Comparison of ENCODE assay signal across 8 cellular contexts in genomic region chr10:92590623-92591549, GRCh38. TPM values are rescaled to one million over a fixed set of nuclear protein-coding genes. Genes with fewer than 3 reads are reported as not detected.
A peak's percentile ranks its signal among the peaks of the same experiment; 100 is the strongest.
DNase-seq lines count a peak whose midpoint lies in the region; ATAC-seq and TF ChIP-seq lines count a peak whose summit lies in the region.

No MANE protein-coding gene starts in this region.

- H3K9me3 Mint-ChIP-seq in T-helper 1 cell treated with Interleukin-12 subunit alpha and Interleukin-12 subunit beta and Interleukin-4 antibody, amounts not matched to agents 30 μg/mL and 1 μg/mL, for 36 hours = no peaks in the 10 kb centered on the region
- H3K9me3 Mint-ChIP-seq in nephron = no peaks in the 10 kb centered on the region

- TF ChIP-seq CTCF in WI38 (IDR thresholded peaks at IDR 0.05; ENCODE audit: low read depth, low read length) = no peak
- TF ChIP-seq CTCF in fibroblast of mammary gland (conservative IDR thresholded peaks at IDR 0.05; ENCODE audit: control insufficient read depth, insufficient read depth, low read depth, low read length) = peak; percentile 58
- peak in 2 of 3 experiments; percentile 12 to 38 for TF ChIP-seq CTCF in nephron (IDR thresholded peaks at IDR 0.05; ENCODE audit: unreplicated experiment in 3 of 3)

- peak overlapping the region; percentile 98 for H3K27ac Mint-ChIP-seq in T-helper 1 cell treated with Interleukin-12 subunit alpha and Interleukin-12 subunit beta and Interleukin-4 antibody, amounts not matched to agents 30 μg/mL and 1 μg/mL, for 36 hours
- H3K27ac Mint-ChIP-seq in nephron = peak overlapping the region; percentile 97 to 99 (median 99)

- H3K36me3 ChIP-seq in MG63 = no peaks in the 10 kb centered on the region

- DNase-seq in T-helper 1 cell (no peak), MG63 (peak; percentile 53), fibroblast of mammary gland (ENCODE audit: low read depth) (peak; percentile 67), NCI-H774 (lab: John Stamatoyannopoulos, UW) (no peak)

- H3K36me3 Mint-ChIP-seq in T-helper 1 cell treated with Interleukin-12 subunit alpha and Interleukin-12 subunit beta and Interleukin-4 antibody, amounts not matched to agents 30 μg/mL and 1 μg/mL, for 36 hours (ENCODE audit: low read depth) = peaks cover 4% of the 10 kb centered on the region
- no peaks in the 10 kb centered on the region for H3K36me3 Mint-ChIP-seq in nephron (ENCODE audit: low read depth)

- H3K4me3 ChIP-seq in MG63 = peak overlapping the region; percentile 88
- H3K4me3 ChIP-seq in WI38 (ENCODE audit: low read depth, low read length) = peak overlapping the region; percentile 77
- peak overlapping the region; percentile 94 for H3K4me3 ChIP-seq in fibroblast of mammary gland (ENCODE audit: control insufficient read depth, low read depth, low read length)

- no peaks in the 10 kb centered on the region for H3K27me3 Mint-ChIP-seq in T-helper 1 cell treated with Interleukin-12 subunit alpha and Interleukin-12 subunit beta and Interleukin-4 antibody, amounts not matched to agents 30 μg/mL and 1 μg/mL, for 36 hours (ENCODE audit: low read depth)
- H3K27me3 Mint-ChIP-seq in nephron (ENCODE audit: low read depth) = no peaks in the 10 kb centered on the region

- peak overlapping the region; percentile 84 for H3K4me3 Mint-ChIP-seq in T-helper 1 cell treated with Interleukin-12 subunit alpha and Interleukin-12 subunit beta and Interleukin-4 antibody, amounts not matched to agents 30 μg/mL and 1 μg/mL, for 36 hours
- peak overlapping the region; percentile 92 to 97 (median 94) for H3K4me3 Mint-ChIP-seq in nephron

- no peaks in the 10 kb centered on the region for H3K9me3 ChIP-seq in MG63

- no peaks in the 10 kb centered on the region for H3K27me3 ChIP-seq in MG63

- peaks cover 32% of the 10 kb centered on the region for H3K4me1 Mint-ChIP-seq in T-helper 1 cell treated with Interleukin-12 subunit alpha and Interleukin-12 subunit beta and Interleukin-4 antibody, amounts not matched to agents 30 μg/mL and 1 μg/mL, for 36 hours (ENCODE audit: low read depth)
- H3K4me1 Mint-ChIP-seq in nephron = peaks cover 35% of the 10 kb centered on the region

- ATAC-seq in GM21786 (IDR thresholded peaks at IDR 0.05; ENCODE audit: unreplicated experiment) = peak; percentile 4

RNA-seq across cellular contexts. Expression of gene KIF11, which starts 2.0 kb away (rescaled TPM):
- 19.5 and 26.3 TPM in 2 replicates for total RNA-seq in MG63 (2014; rRNA removed; shearing (Covaris generic); ENCODE audit: low replicate concordance)

RNA-seq across cellular contexts. Expression of gene IDE, which starts 17.0 kb away (rescaled TPM):
- total RNA-seq in MG63 (2014; rRNA removed; shearing (Covaris generic); ENCODE audit: low replicate concordance) = 27.1 and 30.4 TPM in 2 replicates

Comparison
In these comparisons a context has a peak if more than half of its experiments do, and no peak if none do; other contexts are left out.
1. DNase-seq: peak in MG63 (single experiment) and fibroblast of mammary gland (single experiment); none in T-helper 1 cell (0 of 5) and NCI-H774 (single experiment).
2. Peak in every context shown above with its lines, with median percentiles within 50 percentile points of each other: H3K4me3 ChIP-seq.